35 cellular contexts compared by ENCODE assay signal in the genomic region with DNA sequence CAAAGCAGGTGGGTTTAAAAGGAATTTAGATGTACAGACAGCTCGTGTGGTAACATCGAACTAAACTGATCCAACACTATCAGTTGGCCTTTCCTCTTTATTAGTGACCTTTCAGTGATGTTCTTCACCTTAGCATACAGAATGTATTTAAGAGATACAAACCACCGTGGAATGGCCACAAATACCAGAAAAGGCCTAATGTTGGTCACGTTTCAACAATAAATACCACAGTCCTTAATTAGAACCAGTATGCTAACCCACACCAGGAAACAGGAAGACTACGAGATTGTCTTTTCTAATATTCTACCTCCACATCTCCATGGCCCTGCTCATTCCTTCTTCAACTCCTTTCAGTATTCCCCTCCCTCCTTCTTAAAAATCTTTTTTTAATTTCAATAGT.
"Had no signal": no experiment of that assay in that cellular context is flagged by ENCODE, and none has a peak within 500 bp of the region (broad histone marks: within the 10 kb centered on the region; RNA-seq: fewer than 3 reads in every experiment).

No MANE protein-coding gene starts in this region.

- H3K4me1 ChIP-seq: breast epithelium had no signal

- DNase-seq: activated B cell treated with CpG ODN at 0.5 μM for 24 hours; activated CD4-positive, alpha-beta memory T cell treated with anti-CD3 and anti-CD28 coated beads for 36 hours; activated CD4-positive, alpha-beta T cell treated with anti-CD3 and anti-CD28 coated beads for 4 hours; activated CD4-positive, alpha-beta T cell treated with anti-CD3 and anti-CD28 coated beads, Interleukin-2, amount 10 ng/mL, durations not matched to agents 24 days and 14 days; activated CD4-positive, alpha-beta T cell treated with anti-CD3 and anti-CD28 coated beads, Interleukin-2, amount 50 U/mL, for 1 hour; activated CD4-positive, alpha-beta T cell treated with anti-CD3 and anti-CD28 coated beads, Interleukin-2, amount 50 U/mL, for 4 hours; activated CD4-positive, CD25-positive, alpha-beta regulatory T cell treated with anti-CD3 and anti-CD28 coated beads, Interleukin-2, amount 50 U/mL, for 72 hours; activated CD8-positive, alpha-beta memory T cell treated with anti-CD3 and anti-CD28 coated beads, Interleukin-2, amount 50 U/mL, for 4 hours; activated CD8-positive, alpha-beta T cell treated with anti-CD3 and anti-CD28 coated beads for 36 hours; activated effector memory CD4-positive, alpha-beta T cell treated with anti-CD3 and anti-CD28 coated beads, Interleukin-2, amount 50 U/mL, for 16 hours; activated gamma-delta T cell treated with Interleukin-2 at 50 U/mL for 16 hours; activated naive CD4-positive, alpha-beta T cell; activated naive CD4-positive, alpha-beta T cell treated with anti-CD3 and anti-CD28 coated beads for 36 hours; activated naive CD4-positive, alpha-beta T cell treated with anti-CD3 and anti-CD28 coated beads, Interleukin-2, amount 50 U/mL, for 16 hours; activated naive CD8-positive, alpha-beta T cell treated with anti-CD3 and anti-CD28 coated beads for 36 hours; activated T-cell treated with anti-CD3 and anti-CD28 coated beads for 4 hours; activated T-cell treated with anti-CD3 and anti-CD28 coated beads, Interleukin-2, amount 50 U/mL, for 1 hour; activated T-cell treated with anti-CD3 and anti-CD28 coated beads, Interleukin-2, amount 50 U/mL, for 4 hours; activated T-cell treated with anti-CD3 and anti-CD28 coated beads, Interleukin-2, amount 50 U/mL, for 72 hours; adrenal gland; amniotic stem cell; aorta; body of pancreas; brain microvascular endothelial cell; central memory CD4-positive, alpha-beta T cell; T-helper 2 cell; T-helper 9 cell had no signal

- H3K27me3 Mint-ChIP-seq: activated CD4-positive, alpha-beta memory T cell treated with anti-CD3 and anti-CD28 coated beads for 36 hours; activated CD4-positive, alpha-beta T cell treated with anti-CD3 and anti-CD28 coated beads, Interleukin-2, amount 10 ng/mL, durations not matched to agents 24 days and 14 days; activated CD8-positive, alpha-beta T cell treated with anti-CD3 and anti-CD28 coated beads for 36 hours; activated naive CD8-positive, alpha-beta T cell treated with anti-CD3 and anti-CD28 coated beads for 36 hours; activated T-helper 17 cell treated with anti-CD3 and anti-CD28 coated beads, Interleukin-2, amount 50 U/mL, for 72 hours had no signal

- H3K27ac Mint-ChIP-seq: activated B cell treated with CpG ODN at 0.5 μM for 24 hours; activated CD4-positive, alpha-beta memory T cell treated with anti-CD3 and anti-CD28 coated beads for 36 hours; activated CD4-positive, alpha-beta T cell treated with anti-CD3 and anti-CD28 coated beads, Interleukin-2, amount 10 ng/mL, durations not matched to agents 24 days and 14 days; activated CD8-positive, alpha-beta T cell treated with anti-CD3 and anti-CD28 coated beads for 36 hours; activated naive CD4-positive, alpha-beta T cell treated with anti-CD3 and anti-CD28 coated beads for 36 hours; activated naive CD4-positive, alpha-beta T cell treated with anti-CD3 and anti-CD28 coated beads, Interleukin-2, amount 50 U/mL, for 72 hours; activated naive CD8-positive, alpha-beta T cell treated with anti-CD3 and anti-CD28 coated beads for 36 hours; activated T-cell treated with anti-CD3 and anti-CD28 coated beads, Interleukin-2, amount 50 U/mL, for 72 hours; activated T-helper 1 cell treated with anti-CD3 and anti-CD28 coated beads, Interleukin-12 subunit alpha, Interleukin-12 subunit beta, Interleukin-2, Interleukin-4 antibody, amounts not matched to agents 30 ng/mL and 10 ng/mL and 1 ng/mL, durations not matched to agents 14 hours and 24 hours and 36 hours; activated T-helper 17 cell treated with anti-CD3 and anti-CD28 coated beads, Interleukin-2, amount 50 U/mL, for 72 hours; T-helper 2 cell treated with Interferon-gamma antibody and Interleukin-4, amounts not matched to agents 5 μg/mL and 100 μg/mL, for 36 hours had no signal

- ATAC-seq: activated CD8-positive, alpha-beta T cell treated with anti-CD3 and anti-CD28 coated beads for 36 hours; activated naive CD4-positive, alpha-beta T cell treated with anti-CD3 and anti-CD28 coated beads, Interleukin-2, amount 50 U/mL, for 72 hours; activated T-cell treated with anti-CD3 and anti-CD28 coated beads, Interleukin-2, amount 50 U/mL, for 4 hours; activated T-cell treated with anti-CD3 and anti-CD28 coated beads, Interleukin-2, amount 50 U/mL, for 72 hours; activated T-helper 17 cell treated with anti-CD3 and anti-CD28 coated beads, Interleukin-2, amount 50 U/mL, for 72 hours; body of pancreas had no signal

- H3K36me3 ChIP-seq: adrenal gland, brain microvascular endothelial cell, breast epithelium had no signal

- H3K4me3 ChIP-seq: adrenal gland, body of pancreas, breast epithelium had no signal

- H3K27me3 ChIP-seq: adrenal gland, body of pancreas, brain microvascular endothelial cell, breast epithelium had no signal

- H3K27ac ChIP-seq: adrenal gland, body of pancreas, brain microvascular endothelial cell, breast epithelium, VCaP had no signal

- FAIRE-seq: astrocyte, TTC549 had no signal

- H3K4me1 Mint-ChIP-seq: activated B cell treated with CpG ODN at 0.5 μM for 24 hours had no signal

- H3K9me3 ChIP-seq: adrenal gland, body of pancreas, breast epithelium had no signal

- H3K9me3 Mint-ChIP-seq: activated B cell treated with CpG ODN at 0.5 μM for 24 hours; activated CD4-positive, alpha-beta memory T cell treated with anti-CD3 and anti-CD28 coated beads for 36 hours; activated CD4-positive, alpha-beta T cell treated with anti-CD3 and anti-CD28 coated beads, Interleukin-2, amount 10 ng/mL, durations not matched to agents 24 days and 14 days; activated CD8-positive, alpha-beta T cell treated with anti-CD3 and anti-CD28 coated beads for 36 hours; activated naive CD4-positive, alpha-beta T cell treated with anti-CD3 and anti-CD28 coated beads for 36 hours; activated naive CD8-positive, alpha-beta T cell treated with anti-CD3 and anti-CD28 coated beads for 36 hours; activated T-cell treated with anti-CD3 and anti-CD28 coated beads, Interleukin-2, amount 50 U/mL, for 4 hours; activated T-cell treated with anti-CD3 and anti-CD28 coated beads, Interleukin-2, amount 50 U/mL, for 72 hours; activated T-helper 1 cell treated with anti-CD3 and anti-CD28 coated beads, Interleukin-12 subunit alpha, Interleukin-12 subunit beta, Interleukin-2, Interleukin-4 antibody, amounts not matched to agents 30 ng/mL and 10 ng/mL and 1 ng/mL, durations not matched to agents 14 hours and 24 hours and 36 hours; activated T-helper 17 cell treated with anti-CD3 and anti-CD28 coated beads, Interleukin-2, amount 50 U/mL, for 72 hours; T-helper 2 cell treated with Interferon-gamma antibody and Interleukin-4, amounts not matched to agents 5 μg/mL and 100 μg/mL, for 36 hours had no signal

- H3K4me3 Mint-ChIP-seq: activated B cell treated with CpG ODN at 0.5 μM for 24 hours; activated CD4-positive, alpha-beta memory T cell treated with anti-CD3 and anti-CD28 coated beads for 36 hours; activated CD4-positive, alpha-beta T cell treated with anti-CD3 and anti-CD28 coated beads, Interleukin-2, amount 10 ng/mL, durations not matched to agents 24 days and 14 days; activated CD8-positive, alpha-beta T cell treated with anti-CD3 and anti-CD28 coated beads for 36 hours; activated naive CD4-positive, alpha-beta T cell treated with anti-CD3 and anti-CD28 coated beads for 36 hours; activated naive CD8-positive, alpha-beta T cell treated with anti-CD3 and anti-CD28 coated beads for 36 hours; activated T-cell treated with anti-CD3 and anti-CD28 coated beads, Interleukin-2, amount 50 U/mL, for 4 hours; activated T-cell treated with anti-CD3 and anti-CD28 coated beads, Interleukin-2, amount 50 U/mL, for 72 hours; activated T-helper 1 cell treated with anti-CD3 and anti-CD28 coated beads, Interleukin-12 subunit alpha, Interleukin-12 subunit beta, Interleukin-2, Interleukin-4 antibody, amounts not matched to agents 30 ng/mL and 10 ng/mL and 1 ng/mL, durations not matched to agents 14 hours and 24 hours and 36 hours; activated T-helper 17 cell treated with anti-CD3 and anti-CD28 coated beads, Interleukin-2, amount 50 U/mL, for 72 hours; T-helper 2 cell treated with Interferon-gamma antibody and Interleukin-4, amounts not matched to agents 5 μg/mL and 100 μg/mL, for 36 hours had no signal
